In the genomic region with DNA sequence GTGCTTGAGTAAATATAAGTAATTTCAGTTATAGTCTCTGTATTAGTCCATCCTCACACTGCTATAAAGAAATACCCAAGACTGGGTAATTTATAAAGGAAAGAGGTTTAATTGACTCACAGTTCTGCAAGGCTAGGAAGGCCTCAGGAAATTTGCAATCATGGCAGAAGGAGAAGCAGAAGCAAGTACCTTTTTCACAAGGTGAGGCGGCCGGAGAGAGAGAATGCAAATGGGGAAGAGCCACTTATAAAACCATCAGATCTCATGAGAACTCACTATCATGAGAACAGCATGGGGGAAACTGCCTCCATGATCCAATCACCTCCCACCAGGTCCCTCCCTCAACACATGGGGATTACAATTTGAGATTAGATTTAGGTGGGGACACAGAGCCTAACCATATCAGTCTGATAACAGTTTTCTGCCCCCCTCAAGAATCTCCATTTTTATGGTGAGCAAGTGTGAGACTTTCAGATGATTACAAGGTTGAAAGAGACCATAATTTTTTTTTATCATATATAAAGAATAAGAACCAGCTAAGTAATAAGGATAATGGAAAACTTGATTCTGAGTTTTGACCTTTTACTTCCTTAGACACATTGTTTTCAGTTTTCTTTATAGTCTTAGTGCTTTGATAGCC, we compare ENCODE assay signal across 30 cellular contexts. TPM values are rescaled to one million over a fixed set of nuclear protein-coding genes. Genes with fewer than 3 reads are reported as not detected.
DNase-seq lines count a peak whose midpoint lies in the region; ATAC-seq and TF ChIP-seq lines count a peak whose summit lies in the region.
"Had no signal": no experiment of that assay in that cellular context is flagged by ENCODE, and none has a peak within 500 bp of the region (broad histone marks: within the 10 kb centered on the region; RNA-seq: fewer than 3 reads in every experiment).

No MANE protein-coding gene starts in this region.

- peaks cover 43% of the 10 kb centered on the region for H3K4me1 ChIP-seq in BLaER1
- peaks cover 15 to 19% of the 10 kb centered on the region in 2 donors for H3K4me1 ChIP-seq in naive thymus-derived CD4-positive, alpha-beta T cell (ENCODE audit: control insufficient read depth in 2 of 2, insufficient read depth in 2 of 2, low read length in 2 of 2)
- H3K4me1 ChIP-seq: breast epithelium, uterus had no signal

- intact Hi-C loops in naive thymus-derived CD4-positive, alpha-beta T cell (cut with micrococcal nuclease) = no loop called here

- ATAC-seq in naive thymus-derived CD4-positive, alpha-beta T cell = no peak
- ATAC-seq in GM19328 (IDR thresholded peaks at IDR 0.05; ENCODE audit: unreplicated experiment) (no peak), GM18502 (IDR thresholded peaks at IDR 0.05; ENCODE audit: poor library complexity, unreplicated experiment) (no peak), GM21515 (IDR thresholded peaks at IDR 0.05; ENCODE audit: unreplicated experiment) (no peak)
- ATAC-seq: gastrocnemius medialis, left lung, natural killer cell, T-cell had no signal

- peak overlapping the region; percentile 88 for H3K27ac Mint-ChIP-seq in activated naive CD8-positive, alpha-beta T cell
- peak overlapping the region in 5 of 9 donors; percentile 10 to 80 (median 71) for H3K27ac Mint-ChIP-seq in naive thymus-derived CD4-positive, alpha-beta T cell
- H3K27ac Mint-ChIP-seq: activated T-helper 1 cell treated with anti-CD3 and anti-CD28 coated beads, Interleukin-12 subunit alpha, Interleukin-12 subunit beta, Interleukin-2, Interleukin-4 antibody, amounts not matched to agents 30 ng/mL and 10 ng/mL and 1 ng/mL, durations not matched to agents 14 hours and 24 hours and 36 hours; stimulated activated naive B cell treated with anti-CD40 and anti-IgM and Interleukin-4, amounts not matched to agents 10 μg/mL and 1 μg/mL and 100 μg/mL, for 72 hours had no signal

- POLR2A ChIA-PET in naive thymus-derived CD4-positive, alpha-beta T cell (lab: Charles Lee) = no interaction called here

- peaks cover 5% of the 10 kb centered on the region for H3K9me3 Mint-ChIP-seq in activated naive CD8-positive, alpha-beta T cell (ENCODE audit: low read depth)
- H3K9me3 Mint-ChIP-seq in naive thymus-derived CD4-positive, alpha-beta T cell = peaks cover 0 to 9% (median 0%) of the 10 kb centered on the region in 11 donors
- H3K9me3 Mint-ChIP-seq: natural killer cell, T-cell had no signal

- no peaks in the 10 kb centered on the region for H3K27me3 Mint-ChIP-seq in activated naive CD8-positive, alpha-beta T cell
- no peaks in the 10 kb centered on the region for H3K27me3 Mint-ChIP-seq in naive thymus-derived CD4-positive, alpha-beta T cell
- H3K27me3 Mint-ChIP-seq: stimulated activated naive B cell treated with anti-CD40 and anti-IgM and Interleukin-4, amounts not matched to agents 10 μg/mL and 1 μg/mL and 100 μg/mL, for 72 hours; T-cell had no signal

- H3K9me3 ChIP-seq in BLaER1 = peaks cover 35% of the 10 kb centered on the region
- no peaks in the 10 kb centered on the region for H3K9me3 ChIP-seq in naive thymus-derived CD4-positive, alpha-beta T cell (ENCODE audit: control insufficient read depth in 2 of 3, low read length in 3 of 3)
- H3K9me3 ChIP-seq: breast epithelium, colonic mucosa, gastrocnemius medialis, left lung, SJCRH30, thoracic aorta, uterus had no signal

- peaks cover 90% of the 10 kb centered on the region for H3K4me1 Mint-ChIP-seq in activated naive CD8-positive, alpha-beta T cell (ENCODE audit: low read depth)
- H3K4me1 Mint-ChIP-seq in naive thymus-derived CD4-positive, alpha-beta T cell = peaks cover 48 to 100% (median 85%) of the 10 kb centered on the region in 7 donors

- H3K4me3 Mint-ChIP-seq in activated naive CD8-positive, alpha-beta T cell = peak overlapping the region; percentile 49
- peak overlapping the region in 1 of 10 donors; percentile 46 for H3K4me3 Mint-ChIP-seq in naive thymus-derived CD4-positive, alpha-beta T cell
- H3K4me3 Mint-ChIP-seq: activated T-helper 1 cell treated with anti-CD3 and anti-CD28 coated beads, Interleukin-12 subunit alpha, Interleukin-12 subunit beta, Interleukin-2, Interleukin-4 antibody, amounts not matched to agents 30 ng/mL and 10 ng/mL and 1 ng/mL, durations not matched to agents 14 hours and 24 hours and 36 hours; natural killer cell; stimulated activated naive B cell treated with anti-CD40 and anti-IgM and Interleukin-4, amounts not matched to agents 10 μg/mL and 1 μg/mL and 100 μg/mL, for 72 hours; T-cell had no signal

- H3K4me3 ChIP-seq in BLaER1 (no peak overlapping the region), HL-60 (replicated peaks; ENCODE audit: insufficient read depth, low read length) (no peak overlapping the region)
- no peak overlapping the region for H3K4me3 ChIP-seq in naive thymus-derived CD4-positive, alpha-beta T cell (ENCODE audit: low read length)
- H3K4me3 ChIP-seq: breast epithelium, colonic mucosa, gastrocnemius medialis, hepatocyte, left lung, SJCRH30, smooth muscle cell, thoracic aorta, uterus had no signal

- peaks cover 19% of the 10 kb centered on the region for H3K36me3 Mint-ChIP-seq in activated naive CD8-positive, alpha-beta T cell
- H3K36me3 Mint-ChIP-seq in naive thymus-derived CD4-positive, alpha-beta T cell = peaks cover 4 to 49% (median 30%) of the 10 kb centered on the region in 5 donors
- H3K36me3 Mint-ChIP-seq: natural killer cell had no signal

- TF ChIP-seq CTCF in HL-60 (IDR thresholded peaks at IDR 0.05; ENCODE audit: insufficient read depth, low read length) = no peak

- H4K20me1 ChIP-seq in BLaER1 = no peaks in the 10 kb centered on the region

- DNase-seq in HL-60 (ENCODE audit: low read depth in 1 of 2, low spot score in 1 of 2) = peak in 1 of 2 experiments; percentile 57
- no peak for DNase-seq in naive thymus-derived CD4-positive, alpha-beta T cell
- DNase-seq: amniotic stem cell; colonic mucosa; EL; gastrocnemius medialis; GOT3; left lung; MV-4-11; natural killer cell; NCI-H1694; NCI-H2171; NCI-H524; NK-92 treated with Interleukin-12 subunit alpha and Interleukin-12 subunit beta, amount 100 ng/mL, for 24 hours; retina; stimulated activated CD4-positive, alpha-beta T cell treated with anti-CD3 and anti-CD28 coated beads, Interleukin-2, amount 100 ng/mL, for 48 hours; stimulated activated naive B cell treated with anti-CD40 and anti-IgM and Interleukin-4, amounts not matched to agents 10 μg/mL and 1 μg/mL and 100 μg/mL, for 72 hours; T-cell; uterus had no signal

- peaks cover 23% of the 10 kb centered on the region for H3K36me3 ChIP-seq in BLaER1
- no peaks in the 10 kb centered on the region for H3K36me3 ChIP-seq in naive thymus-derived CD4-positive, alpha-beta T cell (ENCODE audit: control insufficient read depth in 2 of 3, insufficient read depth in 3 of 3, low read length in 3 of 3)
- H3K36me3 ChIP-seq: breast epithelium, colonic mucosa, gastrocnemius medialis, left lung, SJCRH30, thoracic aorta had no signal

- H3K27me3 ChIP-seq in BLaER1 = no peaks in the 10 kb centered on the region
- no peaks in the 10 kb centered on the region for H3K27me3 ChIP-seq in HL-60 (ENCODE audit: insufficient read depth, poor library complexity, severe bottlenecking)
- H3K27me3 ChIP-seq in naive thymus-derived CD4-positive, alpha-beta T cell (ENCODE audit: control insufficient read depth in 2 of 2, insufficient read depth in 2 of 2, low read length in 2 of 2) = no peaks in the 10 kb centered on the region
- H3K27me3 ChIP-seq: breast epithelium, colonic mucosa, gastrocnemius medialis, hepatocyte, left lung, SJCRH30, uterus had no signal

- H3K4me2 ChIP-seq in BLaER1 = peak overlapping the region; percentile 45; the same call in 1 of the 2 replicates
- H3K4me2 ChIP-seq: hepatocyte, smooth muscle cell had no signal

- no peak overlapping the region for H3K9ac ChIP-seq in BLaER1

- H3K27ac ChIP-seq in BLaER1 = peak overlapping the region; percentile 16; the same call in 1 of the 2 replicates
- H3K27ac ChIP-seq in HL-60 (replicated peaks) = peak overlapping the region; percentile 0; the same call in 1 of the 2 replicates
- no peak overlapping the region for H3K27ac ChIP-seq in naive thymus-derived CD4-positive, alpha-beta T cell (ENCODE audit: low read depth, low read length)
- H3K27ac ChIP-seq: breast epithelium, colonic mucosa, gastrocnemius medialis, hepatocyte, left lung, SJCRH30, thoracic aorta, uterus had no signal

- CTCF ChIA-PET in naive thymus-derived CD4-positive, alpha-beta T cell (lab: Charles Lee) = no interaction called here

RNA-seq across cellular contexts. Expression of gene LEMD3, which starts 35.6 kb away (rescaled TPM):
- 10 to 100 TPM; 37.8 to 60.1 (median 52.8) TPM for total RNA-seq in naive thymus-derived CD4-positive, alpha-beta T cell
- 10 to 100 TPM; 33.3 to 35.8 TPM for polyA plus RNA-seq in naive thymus-derived CD4-positive, alpha-beta T cell
